16 cellular contexts compared by ENCODE assay signal in genomic region chr1:191696371-191696770, GRCh38.
DNase-seq lines count a peak whose midpoint lies in the region; ATAC-seq, FAIRE-seq and TF ChIP-seq lines count a peak whose summit lies in the region.
"Had no signal": no experiment of that assay in that cellular context is flagged by ENCODE, and none has a peak within 500 bp of the region (broad histone marks: within the 10 kb centered on the region; RNA-seq: fewer than 3 reads in every experiment).

No MANE protein-coding gene starts in this region.

- H3K79me2 ChIP-seq in DND-41 (ENCODE audit: insufficient read depth, low read length) (no peaks in the 10 kb centered on the region), MM.1S (ENCODE audit: low read length) (no peaks in the 10 kb centered on the region), K562 (ENCODE audit: control insufficient read depth, insufficient read depth, low read length) (no peaks in the 10 kb centered on the region)

- no peak overlapping the region for H3K4me3 Mint-ChIP-seq in WTC11
- H3K4me3 Mint-ChIP-seq: CD4-positive, CD25-positive, alpha-beta regulatory T cell; H9 had no signal

- peaks cover 38% of the 10 kb centered on the region for H3K9me3 Mint-ChIP-seq in WTC11

- intact Hi-C loops in K562 (cut with micrococcal nuclease) (no loop called here), thyroid gland (cut with DNase I) (no loop called here)

- peaks cover 18% of the 10 kb centered on the region for H3K9me3 ChIP-seq in DND-41 (ENCODE audit: insufficient read depth, low read length, severe bottlenecking)
- no peaks in the 10 kb centered on the region for H3K9me3 ChIP-seq in MM.1S (replicated peaks; ENCODE audit: insufficient read depth, low read length)
- no peaks in the 10 kb centered on the region for H3K9me3 ChIP-seq in K562 (replicated peaks; ENCODE audit: control insufficient read depth, insufficient read depth, low read depth, low read length)
- H3K9me3 ChIP-seq in thyroid gland = no peaks in the 10 kb centered on the region
- H3K9me3 ChIP-seq: A549, BE2C had no signal

- no peaks in the 10 kb centered on the region for H3K9me1 ChIP-seq in K562 (ENCODE audit: control insufficient read depth, insufficient read depth, low read length)

- no TSS peak for BruUV-seq in K562 (replicated peaks; lab: Mats Ljungman, UMichigan)

- no peak overlapping the region for H3K4me3 ChIP-seq in DND-41 (ENCODE audit: low read depth in 1 of 2, low read length in 2 of 2)
- H3K4me3 ChIP-seq in MM.1S (ENCODE audit: low read length) = no peak overlapping the region
- H3K4me3 ChIP-seq in K562 = no peak overlapping the region
- H3K4me3 ChIP-seq in thyroid gland (replicated peaks in 1 of 3) = no peak overlapping the region
- H3K4me3 ChIP-seq: A549 had no signal

- TF ChIP-seq EP300 in K562 (IDR thresholded peaks at IDR 0.05; ENCODE audit: low read length) = no peak

- H3K27me3 ChIP-seq in DND-41 (ENCODE audit: insufficient read depth, low read length, poor library complexity) = no peaks in the 10 kb centered on the region
- no peaks in the 10 kb centered on the region for H3K27me3 ChIP-seq in MM.1S (replicated peaks; ENCODE audit: insufficient read depth, low read length)
- no peaks in the 10 kb centered on the region for H3K27me3 ChIP-seq in K562 (ENCODE audit: control insufficient read depth in 2 of 2, insufficient read depth in 2 of 2, low read length in 2 of 2)
- no peaks in the 10 kb centered on the region for H3K27me3 ChIP-seq in thyroid gland
- H3K27me3 ChIP-seq: BE2C had no signal

- POLR2A ChIA-PET in K562 (lab: Yijun Ruan, JAX) = no interaction called here
- POLR2A ChIA-PET in WTC11 (lab: Charles Lee) = no interaction called here

- H3K4me1 ChIP-seq in DND-41 (ENCODE audit: insufficient read depth, low read length) (peaks cover 10% of the 10 kb centered on the region; the same call in 1 of the 2 replicates), MM.1S (ENCODE audit: low read length) (peaks cover 25% of the 10 kb centered on the region), K562 (replicated peaks in 1 of 2; ENCODE audit: control insufficient read depth in 2 of 2, insufficient read depth in 2 of 2, low read length in 2 of 2) (no peaks in the 10 kb centered on the region), thyroid gland (no peaks in the 10 kb centered on the region)
- H3K4me1 ChIP-seq: A549, BE2C had no signal

- H3K4me2 ChIP-seq in DND-41 (ENCODE audit: insufficient read depth, low read length) = no peak overlapping the region
- H3K4me2 ChIP-seq in MM.1S (ENCODE audit: low read depth, low read length) = peak overlapping the region; percentile 30; the same call in 1 of the 2 replicates
- no peak overlapping the region for H3K4me2 ChIP-seq in K562 (ENCODE audit: insufficient read depth, low read length)
- H3K4me2 ChIP-seq: A549 had no signal

- ATAC-seq in DND-41 (ENCODE audit: insufficient read depth, low read depth) (peak; percentile 10; the same call in 2 of the 3 replicates), K562 (no peak), WTC11 (no peak)
- ATAC-seq: A549, HepG2 had no signal

- no peak for TF ChIP-seq RAD21 in K562 (CRISPR knock-in tag; conservative IDR thresholded peaks at IDR 0.05 in 1 of 2, IDR thresholded peaks at IDR 0.05 in 1 of 2)

- H4K20me1 ChIP-seq in DND-41 (ENCODE audit: insufficient read depth, low read length) = no peaks in the 10 kb centered on the region
- H4K20me1 ChIP-seq in MM.1S (ENCODE audit: insufficient read depth, low read length) = no peaks in the 10 kb centered on the region
- no peaks in the 10 kb centered on the region for H4K20me1 ChIP-seq in K562 (replicated peaks; ENCODE audit: control insufficient read depth, insufficient read depth, low read length)

- H3K9ac ChIP-seq in DND-41 (ENCODE audit: low read depth, low read length) = no peak overlapping the region
- no peak overlapping the region for H3K9ac ChIP-seq in MM.1S (ENCODE audit: low read length)
- H3K9ac ChIP-seq in K562 (ENCODE audit: insufficient read depth in 1 of 2, low read depth in 2 of 2, low read length in 2 of 2) = no peak overlapping the region

- 9% methylated on average over 3 of the region's 3 CpGs for WGBS in K562 (ENCODE audit: insufficient coverage, low coverage, missing lambda C conversion rate)
- 90 to 93% methylated on average over 3 of the region's 3 CpGs for WGBS in thyroid gland, 2 donors

- no peaks in the 10 kb centered on the region for H3K4me1 Mint-ChIP-seq in WTC11
- H3K4me1 Mint-ChIP-seq: CD4-positive, CD25-positive, alpha-beta regulatory T cell; H9 had no signal

- in situ Hi-C loops in K562 (cut with MboI) = no loop called here

- H3K9me2 ChIP-seq in MM.1S (replicated peaks; ENCODE audit: insufficient read depth, low read length) = no peaks in the 10 kb centered on the region

- H3K36me3 ChIP-seq in DND-41 (ENCODE audit: insufficient read depth, low read length) = no peaks in the 10 kb centered on the region
- H3K36me3 ChIP-seq in MM.1S (replicated peaks; ENCODE audit: insufficient read depth, low read length) = no peaks in the 10 kb centered on the region
- no peaks in the 10 kb centered on the region for H3K36me3 ChIP-seq in K562 (ENCODE audit: control insufficient read depth, insufficient read depth, low read length)
- no peaks in the 10 kb centered on the region for H3K36me3 ChIP-seq in thyroid gland
- H3K36me3 ChIP-seq: BE2C had no signal

- TF ChIP-seq CTCF in DND-41 (IDR thresholded peaks at IDR 0.05; ENCODE audit: borderline replicate concordance, extremely low read depth, low read length, poor library complexity, severe bottlenecking) (no peak), MM.1S (IDR thresholded peaks at IDR 0.05; ENCODE audit: low read length) (no peak), K562 (IDR thresholded peaks at IDR 0.05 in 2 of 3, conservative IDR thresholded peaks at IDR 0.05 in 1 of 3; ENCODE audit: insufficient read depth in 2 of 3, low read depth in 1 of 3, low read length in 3 of 3) (no peak), thyroid gland (IDR thresholded peaks at IDR 0.05) (no peak), WTC11 (IDR thresholded peaks at IDR 0.05) (no peak)

- H3K27me3 Mint-ChIP-seq in WTC11 (ENCODE audit: low read depth) = no peaks in the 10 kb centered on the region
- H3K27me3 Mint-ChIP-seq: CD4-positive, CD25-positive, alpha-beta regulatory T cell had no signal

- H3K36me3 Mint-ChIP-seq in WTC11 = peaks cover 12% of the 10 kb centered on the region
- H3K36me3 Mint-ChIP-seq: CD4-positive, CD25-positive, alpha-beta regulatory T cell had no signal

- CTCF ChIA-PET in K562 (lab: Yijun Ruan, JAX; ENCODE audit: low intra/inter-chr PET ratio) (no interaction called here), WTC11 (lab: Charles Lee) (no interaction called here)

- DNase-seq in DND-41 (no peak), MM.1S (no peak), K562 (ENCODE audit: extremely low read depth in 1 of 4, low spot score in 3 of 4) (no peak), putamen (ENCODE audit: low spot score) (peak; percentile 23), thyroid gland (no peak), superior temporal gyrus (ENCODE audit: extremely low spot score) (no peak), WTC11 (ENCODE audit: low spot score) (no peak)
- DNase-seq: BE2C, DMS 273 treated with DMSO at 0.1 percent for 48 hours, GOT3, H9 had no signal

- H3K27ac Mint-ChIP-seq in WTC11 = no peak overlapping the region
- H3K27ac Mint-ChIP-seq: CD4-positive, CD25-positive, alpha-beta regulatory T cell; H9 had no signal

- H3F3A ChIP-seq in MM.1S (ENCODE audit: insufficient read depth, low read length) = peaks cover 7% of the 10 kb centered on the region

- H2AFZ ChIP-seq in DND-41 (ENCODE audit: low read depth, low read length) (no peak overlapping the region), MM.1S (ENCODE audit: low read length) (peak overlapping the region; percentile 67), K562 (ENCODE audit: low read depth, low read length) (no peak overlapping the region)

- H3K27ac ChIP-seq in DND-41 (ENCODE audit: low read length) (0 out of 2 replicates have a peak overlapping the region, but pooled peaks have one; percentile 16), MM.1S (ENCODE audit: low read length) (peak overlapping the region; percentile 48; the same call in 1 of the 2 replicates), K562 (ENCODE audit: extremely low read depth, low read depth, low read length) (no peak overlapping the region), thyroid gland (no peak overlapping the region)
- H3K27ac ChIP-seq: A549 had no signal

- TF ChIP-seq POLR2A in K562 (conservative IDR thresholded peaks at IDR 0.05) (no peak), thyroid gland (IDR thresholded peaks at IDR 0.05) (no peak)

- no peak for FAIRE-seq in K562 (lab: Jason Lieb, UNC)
- FAIRE-seq: A549, GM12891, HepG2, HTR-8/SVneo had no signal

TF ChIP-seq in K562, 482 proteins besides CTCF, POLR2A, EP300 and RAD21:
- TF ChIP-seq PKNOX1 (IDR thresholded peaks at IDR 0.05) (peak; percentile 41; the same call in 1 of the 2 replicates), CHD1 (IDR thresholded peaks at IDR 0.05; ENCODE audit: low read length) (no peak)

TF ChIP-seq in WTC11, 78 proteins besides CTCF, POLR2A, EP300 and RAD21 (continues in another document):
- TF ChIP-seq ZNF416 (CRISPR knock-in tag; IDR thresholded peaks at IDR 0.05) = no peak
- TF ChIP-seq TP53 (CRISPR knock-in tag; IDR thresholded peaks at IDR 0.05) = no peak
- TF ChIP-seq RORB (CRISPR knock-in tag; IDR thresholded peaks at IDR 0.05) = no peak
- no peak for TF ChIP-seq ZBTB21 (CRISPR knock-in tag; IDR thresholded peaks at IDR 0.05; ENCODE audit: borderline replicate concordance)
- TF ChIP-seq MLX (CRISPR knock-in tag; IDR thresholded peaks at IDR 0.05) = no peak
- no peak for TF ChIP-seq PREB (CRISPR knock-in tag; IDR thresholded peaks at IDR 0.05; ENCODE audit: borderline replicate concordance)

Comparison
In these comparisons a context has a peak if more than half of its experiments do, and no peak if none do; other contexts are left out.
1. H3K27ac ChIP-seq: peak in DND-41 (single experiment) and MM.1S (single experiment); none in K562 (single experiment) and thyroid gland (0 of 3).